8 cellular contexts compared by ENCODE assay signal in the genomic region with DNA sequence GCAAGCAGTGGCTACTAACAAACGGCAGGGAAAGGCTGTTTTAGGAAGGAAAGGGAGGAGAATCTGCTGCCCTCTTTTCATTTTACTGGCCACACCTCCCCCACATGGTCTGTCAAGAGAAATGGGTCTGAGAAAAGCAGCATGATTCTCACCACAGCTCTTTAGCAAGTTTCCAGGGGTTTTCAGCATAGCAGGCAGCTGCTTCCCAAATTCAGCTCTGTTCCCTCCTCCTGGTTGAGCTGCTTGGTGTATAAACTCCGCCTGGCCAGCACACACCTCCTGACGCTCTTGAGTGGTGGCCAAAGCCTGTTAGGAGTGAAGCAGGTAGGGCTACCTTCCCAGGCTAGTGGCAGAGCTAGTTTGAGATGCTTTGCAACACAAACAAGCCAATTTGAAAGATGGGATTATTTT.
DNase-seq lines count a peak whose midpoint lies in the region; ATAC-seq lines count a peak whose summit lies in the region.

No MANE protein-coding gene starts in this region.

- POLR2A ChIA-PET in activated CD4-positive, alpha-beta T cell treated with anti-CD3 and anti-CD28 coated beads for 36 hours (lab: Charles Lee), result no interaction called here

- H3K9me3 ChIP-seq in SK-N-MC (ENCODE audit: low read depth, low read length), result no peaks in the 10 kb centered on the region

- no peaks in the 10 kb centered on the region for H3K4me1 ChIP-seq in rectal smooth muscle tissue (ENCODE audit: control insufficient read depth, insufficient read depth, low read length)

- peaks cover 6% of the 10 kb centered on the region for H3K4me1 Mint-ChIP-seq in activated T-helper 1 cell treated with anti-CD3 and anti-CD28 coated beads, Interleukin-12 subunit alpha, Interleukin-12 subunit beta, Interleukin-2, Interleukin-4 antibody, amounts not matched to agents 30 ng/mL and 10 ng/mL and 1 ng/mL, durations not matched to agents 14 hours and 24 hours and 36 hours (ENCODE audit: low read depth)
- peaks cover 4% of the 10 kb centered on the region for H3K4me1 Mint-ChIP-seq in activated CD4-positive, alpha-beta T cell treated with anti-CD3 and anti-CD28 coated beads for 36 hours

- ATAC-seq in left cardiac atrium (peak; percentile 75 to 82), GM18861 (IDR thresholded peaks at IDR 0.05; ENCODE audit: unreplicated experiment) (no peak)
- no peak for ATAC-seq in activated CD4-positive, alpha-beta T cell treated with anti-CD3 and anti-CD28 coated beads for 36 hours

- H3K27me3 ChIP-seq in rectal smooth muscle tissue (ENCODE audit: control insufficient read depth, insufficient read depth, low read length), result no peaks in the 10 kb centered on the region

- H3K9ac ChIP-seq in SK-N-MC (ENCODE audit: insufficient read length) (peak overlapping the region; percentile 85), rectal smooth muscle tissue (ENCODE audit: low read length) (no peak overlapping the region)

- H3K4me3 Mint-ChIP-seq in activated T-helper 1 cell treated with anti-CD3 and anti-CD28 coated beads, Interleukin-12 subunit alpha, Interleukin-12 subunit beta, Interleukin-2, Interleukin-4 antibody, amounts not matched to agents 30 ng/mL and 10 ng/mL and 1 ng/mL, durations not matched to agents 14 hours and 24 hours and 36 hours, result no peak overlapping the region
- no peak overlapping the region for H3K4me3 Mint-ChIP-seq in activated CD4-positive, alpha-beta T cell treated with anti-CD3 and anti-CD28 coated beads for 36 hours

- peaks cover 12% of the 10 kb centered on the region for H3K27me3 Mint-ChIP-seq in activated T-helper 1 cell treated with anti-CD3 and anti-CD28 coated beads, Interleukin-12 subunit alpha, Interleukin-12 subunit beta, Interleukin-2, Interleukin-4 antibody, amounts not matched to agents 30 ng/mL and 10 ng/mL and 1 ng/mL, durations not matched to agents 14 hours and 24 hours and 36 hours (ENCODE audit: insufficient read depth)
- peaks cover 12% of the 10 kb centered on the region for H3K27me3 Mint-ChIP-seq in activated CD4-positive, alpha-beta T cell treated with anti-CD3 and anti-CD28 coated beads for 36 hours

- no peaks in the 10 kb centered on the region for H3K9me3 Mint-ChIP-seq in activated T-helper 1 cell treated with anti-CD3 and anti-CD28 coated beads, Interleukin-12 subunit alpha, Interleukin-12 subunit beta, Interleukin-2, Interleukin-4 antibody, amounts not matched to agents 30 ng/mL and 10 ng/mL and 1 ng/mL, durations not matched to agents 14 hours and 24 hours and 36 hours
- H3K9me3 Mint-ChIP-seq in activated CD4-positive, alpha-beta T cell treated with anti-CD3 and anti-CD28 coated beads for 36 hours (ENCODE audit: low read depth), result no peaks in the 10 kb centered on the region

- H3K4me3 ChIP-seq in SK-N-MC (peak overlapping the region; percentile 82), rectal smooth muscle tissue (ENCODE audit: low read length) (peak overlapping the region; percentile 59)

- intact Hi-C loops in left cardiac atrium (cut with DNase I), result loop anchor here (5.0 to 10.0 kb wide), 3 partner anchors 202 to 432 kb away; no protein-coding TSS in a partner anchor
- intact Hi-C loops in activated T-helper 1 cell treated with anti-CD3 and anti-CD28 coated beads, Interleukin-12 subunit alpha, Interleukin-12 subunit beta, Interleukin-2, Interleukin-4 antibody, amounts not matched to agents 30 ng/mL and 10 ng/mL and 1 ng/mL, durations not matched to agents 14 hours and 24 hours and 36 hours (cut with micrococcal nuclease), result loop anchor here (2.0 kb wide), 1 partner anchor 432 kb away; no protein-coding TSS in a partner anchor
- intact Hi-C loops in activated CD4-positive, alpha-beta T cell treated with anti-CD3 and anti-CD28 coated beads for 36 hours (cut with DNase I, micrococcal nuclease), result loop anchor here (1.0 to 10.0 kb wide), 3 partner anchors 431 to 860 kb away; no protein-coding TSS in a partner anchor

- H3K27ac ChIP-seq in SK-N-MC (peak overlapping the region; percentile 99), rectal smooth muscle tissue (ENCODE audit: low read depth, low read length) (peak overlapping the region; percentile 59)

- DNase-seq in G401 (ENCODE audit: low spot score) (peak; percentile 72), SK-N-MC (ENCODE audit: low read depth, low spot score) (no peak), left cardiac atrium (no peak)
- no peak for DNase-seq in activated T-helper 1 cell treated with anti-CD3 and anti-CD28 coated beads, Interleukin-12 subunit alpha, Interleukin-12 subunit beta, Interleukin-2, Interleukin-4 antibody, amounts not matched to agents 30 ng/mL and 10 ng/mL and 1 ng/mL, durations not matched to agents 14 hours and 24 hours and 36 hours (ENCODE audit: low spot score)
- DNase-seq in activated CD4-positive, alpha-beta T cell treated with anti-CD3 and anti-CD28 coated beads for 36 hours, result no peak
- no peak for DNase-seq in activated CD8-positive, alpha-beta memory T cell treated with anti-CD3 and anti-CD28 coated beads, Interleukin-2, amount 50 U/mL, for 48 hours

- no peak overlapping the region for H3K27ac Mint-ChIP-seq in activated T-helper 1 cell treated with anti-CD3 and anti-CD28 coated beads, Interleukin-12 subunit alpha, Interleukin-12 subunit beta, Interleukin-2, Interleukin-4 antibody, amounts not matched to agents 30 ng/mL and 10 ng/mL and 1 ng/mL, durations not matched to agents 14 hours and 24 hours and 36 hours
- H3K27ac Mint-ChIP-seq in activated CD4-positive, alpha-beta T cell treated with anti-CD3 and anti-CD28 coated beads for 36 hours, result no peak overlapping the region

- H3K36me3 Mint-ChIP-seq in activated T-helper 1 cell treated with anti-CD3 and anti-CD28 coated beads, Interleukin-12 subunit alpha, Interleukin-12 subunit beta, Interleukin-2, Interleukin-4 antibody, amounts not matched to agents 30 ng/mL and 10 ng/mL and 1 ng/mL, durations not matched to agents 14 hours and 24 hours and 36 hours (ENCODE audit: low read depth), result no peaks in the 10 kb centered on the region
- no peaks in the 10 kb centered on the region for H3K36me3 Mint-ChIP-seq in activated CD4-positive, alpha-beta T cell treated with anti-CD3 and anti-CD28 coated beads for 36 hours (ENCODE audit: low read depth)

- H3K36me3 ChIP-seq in SK-N-MC (ENCODE audit: insufficient read depth, low read length) (peaks cover 2% of the 10 kb centered on the region), rectal smooth muscle tissue (ENCODE audit: control insufficient read depth, insufficient read depth, low read length) (no peaks in the 10 kb centered on the region)

- in situ Hi-C loops in G401 (cut with HindIII; ENCODE audit: low sequenced_read_pairs), result no loop called here

- CTCF ChIA-PET in activated CD4-positive, alpha-beta T cell treated with anti-CD3 and anti-CD28 coated beads for 36 hours (lab: Charles Lee), result interaction anchor here (1.2 kb wide), 1 partner anchor 432 kb away, joined by 4 read pairs; no protein-coding TSS in a partner anchor

Comparison
In these comparisons a context has a peak if more than half of its experiments do, and no peak if none do; other contexts are left out.
1. ATAC-seq: peak in left cardiac atrium (2 of 2); none in activated CD4-positive, alpha-beta T cell treated with anti-CD3 and anti-CD28 coated beads for 36 hours (single experiment) and GM18861 (single experiment).